Comparison of ENCODE assay signal across 8 cellular contexts in genomic region chr4:140609548-140610425, GRCh38. TPM values are rescaled to one million over a fixed set of nuclear protein-coding genes. Genes with fewer than 3 reads are reported as not detected.
DNase-seq lines count a peak whose midpoint lies in the region; ATAC-seq and TF ChIP-seq lines count a peak whose summit lies in the region.

No MANE protein-coding gene starts in this region.

- H3K36me3 ChIP-seq in CD8-positive, alpha-beta T cell (ENCODE audit: insufficient read depth, low read length) = no peaks in the 10 kb centered on the region
- no peaks in the 10 kb centered on the region for H3K36me3 ChIP-seq in suprapubic skin

- H3K4me1 Mint-ChIP-seq in CD8-positive, alpha-beta T cell (ENCODE audit: low read depth) = no peaks in the 10 kb centered on the region

- intact Hi-C loops in CD8-positive, alpha-beta T cell (cut with DNase I, micrococcal nuclease) = loop anchor here (1.0 to 10.0 kb wide), 4 partner anchors 86 to 1005 kb away; no protein-coding TSS in a partner anchor

- H3K9me3 Mint-ChIP-seq in CD8-positive, alpha-beta T cell = no peaks in the 10 kb centered on the region

- peak; percentile 45 for TF ChIP-seq CTCF in CD8-positive, alpha-beta T cell (IDR thresholded peaks at IDR 0.05)
- peak; percentile 46 for TF ChIP-seq CTCF in astrocyte of the cerebellum (IDR thresholded peaks at IDR 0.05; ENCODE audit: low read depth, low read length, missing control alignments)
- peak; percentile 15 to 39 for TF ChIP-seq CTCF in suprapubic skin (IDR thresholded peaks at IDR 0.05)

- WGBS in suprapubic skin = 31% methylated on average over 6 of the region's 6 CpGs

- peak; percentile 46 for ATAC-seq in CD8-positive, alpha-beta T cell
- peak; percentile 87 for ATAC-seq in HG03342 (IDR thresholded peaks at IDR 0.05; ENCODE audit: unreplicated experiment)

- TF ChIP-seq POLR2A in suprapubic skin (IDR thresholded peaks at IDR 0.05) = no peak

- H3K9me3 ChIP-seq in CD8-positive, alpha-beta T cell (ENCODE audit: low read length) = no peaks in the 10 kb centered on the region
- H3K9me3 ChIP-seq in suprapubic skin = no peaks in the 10 kb centered on the region

- H3K27ac ChIP-seq in CD8-positive, alpha-beta T cell (ENCODE audit: low read depth, low read length) = no peak overlapping the region
- H3K27ac ChIP-seq in suprapubic skin = no peak overlapping the region

- no peaks in the 10 kb centered on the region for H3K4me1 ChIP-seq in CD8-positive, alpha-beta T cell (ENCODE audit: insufficient read depth, low read length)
- H3K4me1 ChIP-seq in suprapubic skin = no peaks in the 10 kb centered on the region

- no peak for DNase-seq in CD8-positive, alpha-beta T cell
- peak; percentile 26 for DNase-seq in GM19238 (ENCODE audit: insufficient read length, low spot score)
- DNase-seq in NCI-H2196 treated with DMSO at 0.1 percent for 48 hours (lab: John Stamatoyannopoulos, UW; ENCODE audit: unreplicated experiment) = peak; percentile 53
- peak; percentile 28 for DNase-seq in astrocyte of the cerebellum (ENCODE audit: low read depth)
- DNase-seq in inferior parietal cortex (ENCODE audit: extremely low spot score) = peak; percentile 75
- no peak for DNase-seq in suprapubic skin (ENCODE audit: low spot score in 2 of 2)
- no peak for DNase-seq in activated CD8-positive, alpha-beta memory T cell treated with anti-CD3 and anti-CD28 coated beads for 24 hours

- no peak overlapping the region for H3K4me3 Mint-ChIP-seq in CD8-positive, alpha-beta T cell

- no peaks in the 10 kb centered on the region for H3K27me3 ChIP-seq in CD8-positive, alpha-beta T cell (ENCODE audit: insufficient read depth, low read length)
- no peaks in the 10 kb centered on the region for H3K27me3 ChIP-seq in suprapubic skin

- in situ Hi-C loops in astrocyte of the cerebellum (cut with HindIII; ENCODE audit: low sequenced_read_pairs) = no loop called here

- POLR2A ChIA-PET in CD8-positive, alpha-beta T cell (lab: Charles Lee) = interaction anchor here (0.7 kb wide), 1 partner anchor 100 kb away, joined by 3 read pairs; no protein-coding TSS in a partner anchor

- TF ChIP-seq EP300 in suprapubic skin (IDR thresholded peaks at IDR 0.05) = no peak

- no peak overlapping the region for H3K27ac Mint-ChIP-seq in CD8-positive, alpha-beta T cell

- CTCF ChIA-PET in CD8-positive, alpha-beta T cell (lab: Charles Lee) = interaction anchor here (0.6 to 2.9 kb wide), 6 partner anchors 10 to 1641 kb away, joined by 3 to 16 read pairs (median 4); no protein-coding TSS in a partner anchor

- peaks cover 10% of the 10 kb centered on the region for H3K27me3 Mint-ChIP-seq in CD8-positive, alpha-beta T cell (ENCODE audit: low read depth)

- no peak overlapping the region for H3K4me3 ChIP-seq in CD8-positive, alpha-beta T cell (ENCODE audit: low read depth, low read length)
- H3K4me3 ChIP-seq in astrocyte of the cerebellum (ENCODE audit: low read depth, low read length) (no peak overlapping the region), suprapubic skin (no peak overlapping the region)

- no peaks in the 10 kb centered on the region for H3K36me3 Mint-ChIP-seq in CD8-positive, alpha-beta T cell

RNA-seq across cellular contexts. Expression of gene UCP1, which starts 41.0 kb away (rescaled TPM):
- not detected for total RNA-seq in CD8-positive, alpha-beta T cell
- not detected for total RNA-seq in suprapubic skin

Comparison
In these comparisons a context has a peak if more than half of its experiments do, and no peak if none do; other contexts are left out.
1. DNase-seq: peak in GM19238 (single experiment), NCI-H2196 treated with DMSO at 0.1 percent for 48 hours (single experiment), astrocyte of the cerebellum (single experiment) and inferior parietal cortex (single experiment); none in CD8-positive, alpha-beta T cell (0 of 7), suprapubic skin (0 of 2) and activated CD8-positive, alpha-beta memory T cell treated with anti-CD3 and anti-CD28 coated beads for 24 hours (single experiment).
2. Peak in every context shown above with its lines, with median percentiles within 50 percentile points of each other: CTCF ChIP-seq.